In genomic region chr2:171893824-171894611, GRCh38 we compare ENCODE assay signal across 1 cellular context.
TF ChIP-seq lines count a peak whose summit lies in the region.

TSS of gene SLC25A12 (minus strand) at chr2:171894244. CDS start at chr2:171894214, 30 bp downstream.

TF ChIP-seq in GM12878, 131 proteins besides CTCF, POLR2A, EP300 and RAD21 (continued from another document and continues in another):
- TF ChIP-seq, protein P1, sequence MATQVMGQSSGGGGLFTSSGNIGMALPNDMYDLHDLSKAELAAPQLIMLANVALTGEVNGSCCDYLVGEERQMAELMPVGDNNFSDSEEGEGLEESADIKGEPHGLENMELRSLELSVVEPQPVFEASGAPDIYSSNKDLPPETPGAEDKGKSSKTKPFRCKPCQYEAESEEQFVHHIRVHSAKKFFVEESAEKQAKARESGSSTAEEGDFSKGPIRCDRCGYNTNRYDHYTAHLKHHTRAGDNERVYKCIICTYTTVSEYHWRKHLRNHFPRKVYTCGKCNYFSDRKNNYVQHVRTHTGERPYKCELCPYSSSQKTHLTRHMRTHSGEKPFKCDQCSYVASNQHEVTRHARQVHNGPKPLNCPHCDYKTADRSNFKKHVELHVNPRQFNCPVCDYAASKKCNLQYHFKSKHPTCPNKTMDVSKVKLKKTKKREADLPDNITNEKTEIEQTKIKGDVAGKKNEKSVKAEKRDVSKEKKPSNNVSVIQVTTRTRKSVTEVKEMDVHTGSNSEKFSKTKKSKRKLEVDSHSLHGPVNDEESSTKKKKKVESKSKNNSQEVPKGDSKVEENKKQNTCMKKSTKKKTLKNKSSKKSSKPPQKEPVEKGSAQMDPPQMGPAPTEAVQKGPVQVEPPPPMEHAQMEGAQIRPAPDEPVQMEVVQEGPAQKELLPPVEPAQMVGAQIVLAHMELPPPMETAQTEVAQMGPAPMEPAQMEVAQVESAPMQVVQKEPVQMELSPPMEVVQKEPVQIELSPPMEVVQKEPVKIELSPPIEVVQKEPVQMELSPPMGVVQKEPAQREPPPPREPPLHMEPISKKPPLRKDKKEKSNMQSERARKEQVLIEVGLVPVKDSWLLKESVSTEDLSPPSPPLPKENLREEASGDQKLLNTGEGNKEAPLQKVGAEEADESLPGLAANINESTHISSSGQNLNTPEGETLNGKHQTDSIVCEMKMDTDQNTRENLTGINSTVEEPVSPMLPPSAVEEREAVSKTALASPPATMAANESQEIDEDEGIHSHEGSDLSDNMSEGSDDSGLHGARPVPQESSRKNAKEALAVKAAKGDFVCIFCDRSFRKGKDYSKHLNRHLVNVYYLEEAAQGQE (IDR thresholded peaks at IDR 0.05; ENCODE audit: low read depth, low read length): no peak
- TF ChIP-seq IKZF1 (conservative IDR thresholded peaks at IDR 0.05) (peak; percentile 84), SRF (IDR thresholded peaks at IDR 0.05; ENCODE audit: low read depth in 2 of 2, low read length in 2 of 2) (no peak), SP1 (IDR thresholded peaks at IDR 0.05; ENCODE audit: low read depth, low read length) (no peak), CHD1 (IDR thresholded peaks at IDR 0.05; ENCODE audit: low read depth, low read length) (no peak), GATAD2B (conservative IDR thresholded peaks at IDR 0.05; ENCODE audit: low read depth) (peak; percentile 71), RCOR1 (conservative IDR thresholded peaks at IDR 0.05; ENCODE audit: low read depth, low read length) (no peak), BRCA1 (IDR thresholded peaks at IDR 0.05; ENCODE audit: low read depth, low read length) (no peak), HCFC1 (IDR thresholded peaks at IDR 0.05; ENCODE audit: low read length) (no peak; the same call in 1 of the 2 replicates), MYC (IDR thresholded peaks at IDR 0.05; ENCODE audit: insufficient read depth, insufficient read length, insufficient replicate concordance, low read length, severe bottlenecking) (no peak), ZNF207 (IDR thresholded peaks at IDR 0.05; ENCODE audit: borderline replicate concordance) (peak; percentile 85), TAF1 (IDR thresholded peaks at IDR 0.05; ENCODE audit: borderline replicate concordance, low read depth, low read length) (peak; percentile 77; the same call in 1 of the 2 replicates), TCF12 (IDR thresholded peaks at IDR 0.05; ENCODE audit: low read depth, low read length) (peak; percentile 45; the same call in 1 of the 2 replicates), ZNF592 (IDR thresholded peaks at IDR 0.05) (no peak), ATF2 (IDR thresholded peaks at IDR 0.05; ENCODE audit: low read length) (no peak), TARDBP (IDR thresholded peaks at IDR 0.05; ENCODE audit: borderline replicate concordance) (no peak; the same call in 1 of the 2 replicates), IRF4 (IDR thresholded peaks at IDR 0.05; ENCODE audit: low read depth, low read length) (no peak), ZNF622 (IDR thresholded peaks at IDR 0.05) (no peak), BACH1 (IDR thresholded peaks at IDR 0.05; ENCODE audit: borderline replicate concordance) (peak; percentile 51; the same call in 1 of the 2 replicates), NRF1 (conservative IDR thresholded peaks at IDR 0.05; ENCODE audit: low read depth, low read length) (no peak), ZBTB33 (IDR thresholded peaks at IDR 0.05) (no peak), IKZF2 (IDR thresholded peaks at IDR 0.05) (no peak), HSF1 (IDR thresholded peaks at IDR 0.05; ENCODE audit: low read depth, low read length) (no peak), STAT3 (IDR thresholded peaks at IDR 0.05; ENCODE audit: low read depth, low read length) (no peak), HDAC6 (IDR thresholded peaks at IDR 0.05; ENCODE audit: unreplicated experiment) (no peak), POLR2AphosphoS2 (IDR thresholded peaks at IDR 0.05; ENCODE audit: low read depth, low read length) (no peak), CBX3 (IDR thresholded peaks at IDR 0.05; ENCODE audit: borderline replicate concordance, low read depth) (no peak), RAD51 (IDR thresholded peaks at IDR 0.05) (no peak), MXI1 (IDR thresholded peaks at IDR 0.05; ENCODE audit: low read depth, low read length) (peak; percentile 67; the same call in 1 of the 2 replicates), MEF2B (IDR thresholded peaks at IDR 0.05; ENCODE audit: partially characterized antibody, poor library complexity, severe bottlenecking) (no peak), ZNF217 (IDR thresholded peaks at IDR 0.05) (0 out of 2 replicates have a peak, but pooled peaks have one; percentile 43), TCF3 (IDR thresholded peaks at IDR 0.05; ENCODE audit: borderline replicate concordance, insufficient read depth, low read depth, low read length) (peak; percentile 82), SMARCA5 (IDR thresholded peaks at IDR 0.05) (no peak), IRF5 (IDR thresholded peaks at IDR 0.05; ENCODE audit: borderline replicate concordance) (no peak), PML (IDR thresholded peaks at IDR 0.05; ENCODE audit: low read length) (peak; percentile 79), RFX5 (IDR thresholded peaks at IDR 0.05; ENCODE audit: low read depth, low read length) (no peak), CEBPZ (IDR thresholded peaks at IDR 0.05; ENCODE audit: low read depth, low read length) (no peak)
- TF ChIP-seq, protein P2, sequence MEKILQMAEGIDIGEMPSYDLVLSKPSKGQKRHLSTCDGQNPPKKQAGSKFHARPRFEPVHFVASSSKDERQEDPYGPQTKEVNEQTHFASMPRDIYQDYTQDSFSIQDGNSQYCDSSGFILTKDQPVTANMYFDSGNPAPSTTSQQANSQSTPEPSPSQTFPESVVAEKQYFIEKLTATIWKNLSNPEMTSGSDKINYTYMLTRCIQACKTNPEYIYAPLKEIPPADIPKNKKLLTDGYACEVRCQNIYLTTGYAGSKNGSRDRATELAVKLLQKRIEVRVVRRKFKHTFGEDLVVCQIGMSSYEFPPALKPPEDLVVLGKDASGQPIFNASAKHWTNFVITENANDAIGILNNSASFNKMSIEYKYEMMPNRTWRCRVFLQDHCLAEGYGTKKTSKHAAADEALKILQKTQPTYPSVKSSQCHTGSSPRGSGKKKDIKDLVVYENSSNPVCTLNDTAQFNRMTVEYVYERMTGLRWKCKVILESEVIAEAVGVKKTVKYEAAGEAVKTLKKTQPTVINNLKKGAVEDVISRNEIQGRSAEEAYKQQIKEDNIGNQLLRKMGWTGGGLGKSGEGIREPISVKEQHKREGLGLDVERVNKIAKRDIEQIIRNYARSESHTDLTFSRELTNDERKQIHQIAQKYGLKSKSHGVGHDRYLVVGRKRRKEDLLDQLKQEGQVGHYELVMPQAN (conservative IDR thresholded peaks at IDR 0.05): no peak; the same call in none of the 2 replicates
- TF ChIP-seq, protein P3, sequence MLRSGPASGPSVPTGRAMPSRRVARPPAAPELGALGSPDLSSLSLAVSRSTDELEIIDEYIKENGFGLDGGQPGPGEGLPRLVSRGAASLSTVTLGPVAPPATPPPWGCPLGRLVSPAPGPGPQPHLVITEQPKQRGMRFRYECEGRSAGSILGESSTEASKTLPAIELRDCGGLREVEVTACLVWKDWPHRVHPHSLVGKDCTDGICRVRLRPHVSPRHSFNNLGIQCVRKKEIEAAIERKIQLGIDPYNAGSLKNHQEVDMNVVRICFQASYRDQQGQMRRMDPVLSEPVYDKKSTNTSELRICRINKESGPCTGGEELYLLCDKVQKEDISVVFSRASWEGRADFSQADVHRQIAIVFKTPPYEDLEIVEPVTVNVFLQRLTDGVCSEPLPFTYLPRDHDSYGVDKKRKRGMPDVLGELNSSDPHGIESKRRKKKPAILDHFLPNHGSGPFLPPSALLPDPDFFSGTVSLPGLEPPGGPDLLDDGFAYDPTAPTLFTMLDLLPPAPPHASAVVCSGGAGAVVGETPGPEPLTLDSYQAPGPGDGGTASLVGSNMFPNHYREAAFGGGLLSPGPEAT (IDR thresholded peaks at IDR 0.05; ENCODE audit: low read depth): peak; percentile 50
